ENCODE assay signal across 10 cellular contexts in the genomic region with DNA sequence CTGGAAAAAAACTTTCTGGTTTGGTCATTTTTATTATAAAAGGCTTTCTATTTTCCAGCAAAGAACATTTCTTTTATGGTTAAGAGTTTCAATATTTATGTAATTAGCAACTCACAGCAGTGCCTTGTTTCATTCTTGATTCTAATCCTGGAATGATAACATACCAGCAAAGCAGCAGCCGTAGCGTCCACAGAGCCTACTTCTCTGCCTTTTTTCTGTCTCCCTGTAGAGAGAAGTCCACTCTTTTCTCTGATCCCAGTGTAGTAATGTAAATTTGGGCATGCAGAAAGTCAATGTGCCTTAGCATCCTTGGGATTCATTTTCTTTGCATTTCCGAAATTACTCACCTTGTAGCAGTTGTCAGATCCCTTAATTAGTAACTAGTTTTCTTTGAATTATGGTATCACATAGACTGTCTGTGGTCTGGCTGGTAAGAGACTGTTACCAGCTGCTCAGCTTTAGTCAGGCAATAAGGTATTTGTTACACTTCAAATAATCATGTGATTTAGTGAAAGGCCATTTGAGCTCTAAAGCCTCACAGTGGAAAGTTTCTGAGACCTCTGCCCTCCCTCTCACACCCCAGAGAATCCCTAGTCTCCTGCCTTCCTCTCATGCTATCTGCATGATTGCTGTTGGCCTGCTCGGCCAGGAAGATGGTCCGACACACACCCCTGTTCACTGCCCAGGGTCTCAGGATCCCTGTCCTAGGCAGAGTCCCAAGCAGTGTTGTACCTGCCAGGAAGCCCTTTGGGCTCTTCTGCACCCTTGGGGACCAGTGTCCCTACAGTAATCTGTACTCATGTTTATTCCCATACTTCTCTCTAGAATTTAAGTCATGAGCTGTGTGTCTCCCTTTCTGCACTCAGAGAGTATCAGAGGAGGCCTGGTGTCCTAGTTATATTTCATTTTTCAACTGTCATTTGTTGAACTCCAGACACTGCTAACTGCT.
DNase-seq lines count a peak whose midpoint lies in the region; ATAC-seq, FAIRE-seq and TF ChIP-seq lines count a peak whose summit lies in the region.
"Had no signal": no experiment of that assay in that cellular context is flagged by ENCODE, and none has a peak within 500 bp of the region (broad histone marks: within the 10 kb centered on the region; RNA-seq: fewer than 3 reads in every experiment).

No MANE protein-coding gene starts in this region.

- peak overlapping the region; percentile 29 for H3K27ac Mint-ChIP-seq in activated naive CD8-positive, alpha-beta T cell
- H3K27ac Mint-ChIP-seq in activated naive CD8-positive, alpha-beta T cell treated with anti-CD3 and anti-CD28 coated beads, Interleukin-2, amount 50 U/mL, for 24 hours, result no peak overlapping the region
- H3K27ac Mint-ChIP-seq in astrocyte (ENCODE audit: unreplicated experiment), result peak overlapping the region; percentile 59

- no peak for DNase-seq in activated naive CD8-positive, alpha-beta T cell treated with anti-CD3 and anti-CD28 coated beads, Interleukin-2, amount 50 U/mL, for 24 hours
- DNase-seq in astrocyte (ENCODE audit: low read depth) (peak; percentile 43), thyroid gland (peak; percentile 13 to 44), H54 (ENCODE audit: insufficient read length, low spot score) (no peak), SKM-1 (lab: John Stamatoyannopoulos, UW; ENCODE audit: unreplicated experiment) (no peak), SHP77 treated with DMSO at 0.1 percent for 48 hours (lab: John Stamatoyannopoulos, UW) (no peak)
- DNase-seq: stimulated activated CD4-positive, alpha-beta T cell treated with anti-CD3 and anti-CD28 coated beads, Interleukin-12 subunit alpha, Interleukin-12 subunit beta, amount 100 ng/mL, for 4 hours had no signal

- H3K4me2 ChIP-seq in astrocyte (ENCODE audit: low read length), result no peak overlapping the region

- 66 to 74% methylated on average over 5 of the region's 5 CpGs for WGBS in thyroid gland, 2 donors

- TF ChIP-seq POLR2A in thyroid gland (IDR thresholded peaks at IDR 0.05) (no peak), H54 (IDR thresholded peaks at IDR 0.05; ENCODE audit: low read depth, low read length) (no peak)

- no peaks in the 10 kb centered on the region for H3K9me3 ChIP-seq in astrocyte (ENCODE audit: insufficient read depth, low read depth, low read length)
- no peaks in the 10 kb centered on the region for H3K9me3 ChIP-seq in thyroid gland

- H3K4me1 ChIP-seq in astrocyte (ENCODE audit: insufficient read depth, low read length) (peaks cover 21% of the 10 kb centered on the region), thyroid gland (peaks cover 29 to 40% of the 10 kb centered on the region in 2 donors)

- H3K4me3 Mint-ChIP-seq in activated naive CD8-positive, alpha-beta T cell, result no peak overlapping the region
- H3K4me3 Mint-ChIP-seq in activated naive CD8-positive, alpha-beta T cell treated with anti-CD3 and anti-CD28 coated beads, Interleukin-2, amount 50 U/mL, for 24 hours, result no peak overlapping the region
- H3K4me3 Mint-ChIP-seq in astrocyte (ENCODE audit: unreplicated experiment), result no peak overlapping the region

- H3K27me3 ChIP-seq in astrocyte (ENCODE audit: insufficient read depth, low read length) (no peaks in the 10 kb centered on the region), thyroid gland (no peaks in the 10 kb centered on the region)

- no peak for FAIRE-seq in astrocyte (lab: Jason Lieb, UNC)
- no peak for FAIRE-seq in H54 (lab: Jason Lieb, UNC)

- peaks cover 14% of the 10 kb centered on the region for H3K36me3 Mint-ChIP-seq in activated naive CD8-positive, alpha-beta T cell
- peaks cover 5% of the 10 kb centered on the region for H3K36me3 Mint-ChIP-seq in activated naive CD8-positive, alpha-beta T cell treated with anti-CD3 and anti-CD28 coated beads, Interleukin-2, amount 50 U/mL, for 24 hours (ENCODE audit: low read depth)
- peaks cover 4% of the 10 kb centered on the region for H3K36me3 Mint-ChIP-seq in astrocyte (ENCODE audit: low read depth, unreplicated experiment)

- intact Hi-C loops in thyroid gland (cut with DNase I), result no loop called here

- no peaks in the 10 kb centered on the region for H3K9me3 Mint-ChIP-seq in activated naive CD8-positive, alpha-beta T cell (ENCODE audit: low read depth)
- no peaks in the 10 kb centered on the region for H3K9me3 Mint-ChIP-seq in activated naive CD8-positive, alpha-beta T cell treated with anti-CD3 and anti-CD28 coated beads, Interleukin-2, amount 50 U/mL, for 24 hours
- peaks cover 3% of the 10 kb centered on the region for H3K9me3 Mint-ChIP-seq in astrocyte (ENCODE audit: unreplicated experiment)
- H3K9me3 Mint-ChIP-seq: IgD-negative memory B cell had no signal

- no peak overlapping the region for H3K9ac ChIP-seq in astrocyte (ENCODE audit: low read length)

- no peak for ATAC-seq in activated naive CD8-positive, alpha-beta T cell treated with anti-CD3 and anti-CD28 coated beads, Interleukin-2, amount 50 U/mL, for 24 hours
- ATAC-seq in HG02884 (IDR thresholded peaks at IDR 0.05; ENCODE audit: unreplicated experiment), result peak; percentile 65

- no peak overlapping the region for H2AFZ ChIP-seq in astrocyte (ENCODE audit: low read depth, low read length)

- peaks cover 46% of the 10 kb centered on the region for H3K4me1 Mint-ChIP-seq in activated naive CD8-positive, alpha-beta T cell (ENCODE audit: low read depth)
- peaks cover 54% of the 10 kb centered on the region for H3K4me1 Mint-ChIP-seq in activated naive CD8-positive, alpha-beta T cell treated with anti-CD3 and anti-CD28 coated beads, Interleukin-2, amount 50 U/mL, for 24 hours
- H3K4me1 Mint-ChIP-seq in astrocyte (ENCODE audit: low read depth, unreplicated experiment), result peaks cover 55% of the 10 kb centered on the region

- no peaks in the 10 kb centered on the region for H3K27me3 Mint-ChIP-seq in activated naive CD8-positive, alpha-beta T cell
- no peaks in the 10 kb centered on the region for H3K27me3 Mint-ChIP-seq in activated naive CD8-positive, alpha-beta T cell treated with anti-CD3 and anti-CD28 coated beads, Interleukin-2, amount 50 U/mL, for 24 hours
- H3K27me3 Mint-ChIP-seq in astrocyte (ENCODE audit: low read depth, unreplicated experiment), result no peaks in the 10 kb centered on the region
- H3K27me3 Mint-ChIP-seq: IgD-negative memory B cell had no signal

- H4K20me1 ChIP-seq in astrocyte (ENCODE audit: insufficient read depth, low read length), result peaks cover 51% of the 10 kb centered on the region

- H3K4me3 ChIP-seq in astrocyte (ENCODE audit: insufficient read depth, low read depth, low read length), result no peak overlapping the region
- H3K4me3 ChIP-seq in thyroid gland (replicated peaks in 1 of 3), result no peak overlapping the region

- H3K79me2 ChIP-seq in astrocyte (ENCODE audit: insufficient read depth, low read length), result peaks cover 63% of the 10 kb centered on the region

- H3K36me3 ChIP-seq in astrocyte (ENCODE audit: insufficient read depth, low read length) (no peaks in the 10 kb centered on the region), thyroid gland (no peaks in the 10 kb centered on the region)

- TF ChIP-seq CTCF in astrocyte (IDR thresholded peaks at IDR 0.05; ENCODE audit: insufficient read depth, low read depth, low read length) (no peak), thyroid gland (IDR thresholded peaks at IDR 0.05) (no peak)

- H3K27ac ChIP-seq in astrocyte (ENCODE audit: low read depth, low read length) (no peak overlapping the region), thyroid gland (peak overlapping the region; percentile 35 to 69 (median 62))

Comparison
In these comparisons a context has a peak if more than half of its experiments do, and no peak if none do; other contexts are left out.
1. DNase-seq: peak in astrocyte (single experiment) and thyroid gland (2 of 2); none in activated naive CD8-positive, alpha-beta T cell treated with anti-CD3 and anti-CD28 coated beads, Interleukin-2, amount 50 U/mL, for 24 hours (single experiment), H54 (single experiment), SKM-1 (single experiment) and SHP77 treated with DMSO at 0.1 percent for 48 hours (single experiment).